ENCODE assay signal across 8 cellular contexts in the genomic region with DNA sequence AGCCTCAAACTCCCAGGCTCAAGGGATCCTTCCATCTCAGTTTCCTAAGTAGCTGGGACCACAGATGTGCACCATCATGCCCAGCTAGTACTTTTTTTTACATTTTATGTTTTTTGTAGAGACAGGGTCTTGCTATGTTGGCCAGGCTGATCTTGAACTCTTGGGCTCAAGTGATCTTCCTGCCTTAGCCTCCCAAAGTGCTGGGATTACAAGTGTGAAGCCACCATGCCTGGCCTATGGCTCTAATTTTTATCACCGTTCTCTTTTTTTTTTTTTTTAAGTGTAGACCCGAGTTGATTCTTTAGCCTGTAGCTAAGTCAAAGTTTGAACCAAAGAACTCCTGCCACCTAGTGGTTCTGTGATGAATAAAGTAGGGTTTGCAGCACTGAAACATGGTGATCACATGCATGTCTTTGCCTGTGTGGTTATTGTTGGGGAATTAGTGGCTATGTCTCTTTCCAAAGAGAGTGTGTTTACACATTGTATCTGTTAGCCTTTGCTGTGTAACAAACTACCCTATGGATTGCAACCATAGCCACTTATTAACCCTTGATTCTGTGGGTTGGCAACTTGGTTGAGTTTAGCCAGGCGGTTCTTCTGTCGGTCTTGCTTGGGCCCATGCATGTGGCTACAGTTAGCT. TPM values are rescaled to one million over a fixed set of nuclear protein-coding genes. Genes with fewer than 3 reads are reported as not detected.
A peak's percentile ranks its signal among the peaks of the same experiment; 100 is the strongest.
DNase-seq lines count a peak whose midpoint lies in the region; ATAC-seq, FAIRE-seq and TF ChIP-seq lines count a peak whose summit lies in the region.

No MANE protein-coding gene starts in this region.

- no peaks in the 10 kb centered on the region for H3K9me3 ChIP-seq in astrocyte (ENCODE audit: insufficient read depth, low read depth, low read length)

- ATAC-seq in HG03196 (IDR thresholded peaks at IDR 0.05; ENCODE audit: unreplicated experiment): no peak
- ATAC-seq in GM21515 (IDR thresholded peaks at IDR 0.05; ENCODE audit: unreplicated experiment): no peak

- H3K9me3 Mint-ChIP-seq in astrocyte (ENCODE audit: unreplicated experiment): peaks cover 8% of the 10 kb centered on the region

- peak; percentile 3 for DNase-seq in GF-D8 (lab: John Stamatoyannopoulos, UW)
- peak; percentile 21 for DNase-seq in LoVo (ENCODE audit: low spot score)
- DNase-seq in astrocyte (ENCODE audit: low read depth): peak; percentile 35
- DNase-seq in left kidney (ENCODE audit: low read depth, low spot score): peak; percentile 73
- no peak for DNase-seq in posterior vena cava (ENCODE audit: low spot score)
- DNase-seq in NCI-H2227 (lab: John Stamatoyannopoulos, UW; ENCODE audit: unreplicated experiment): no peak

- no peak overlapping the region for H3K27ac ChIP-seq in astrocyte (ENCODE audit: low read depth, low read length)

- H3K4me1 Mint-ChIP-seq in astrocyte (ENCODE audit: low read depth, unreplicated experiment): no peaks in the 10 kb centered on the region

- no peaks in the 10 kb centered on the region for H3K79me2 ChIP-seq in astrocyte (ENCODE audit: insufficient read depth, low read length)

- H3K27me3 ChIP-seq in astrocyte (ENCODE audit: insufficient read depth, low read length): peaks cover 7% of the 10 kb centered on the region

- TF ChIP-seq CTCF in astrocyte (IDR thresholded peaks at IDR 0.05; ENCODE audit: insufficient read depth, low read depth, low read length): peak; percentile 61

- H2AFZ ChIP-seq in astrocyte (ENCODE audit: low read depth, low read length): no peak overlapping the region

- H3K4me3 ChIP-seq in astrocyte (ENCODE audit: insufficient read depth, low read depth, low read length): no peak overlapping the region

- no peak for FAIRE-seq in astrocyte (lab: Jason Lieb, UNC)

- H3K4me3 Mint-ChIP-seq in astrocyte (ENCODE audit: unreplicated experiment): no peak overlapping the region

- H3K4me2 ChIP-seq in astrocyte (ENCODE audit: low read length): no peak overlapping the region

- H3K27me3 Mint-ChIP-seq in astrocyte (ENCODE audit: low read depth, unreplicated experiment): peaks cover 19% of the 10 kb centered on the region

- no peaks in the 10 kb centered on the region for H3K36me3 Mint-ChIP-seq in astrocyte (ENCODE audit: low read depth, unreplicated experiment)

- intact Hi-C loops in posterior vena cava (cut with DNase I): loop anchor here in 1 of 2 donors (5.0 kb wide), 1 partner anchor 60 kb away; no protein-coding TSS in a partner anchor

- no peaks in the 10 kb centered on the region for H4K20me1 ChIP-seq in astrocyte (ENCODE audit: insufficient read depth, low read length)

- H3K4me1 ChIP-seq in astrocyte (ENCODE audit: insufficient read depth, low read length): peaks cover 9% of the 10 kb centered on the region

- H3K9ac ChIP-seq in astrocyte (ENCODE audit: low read length): no peak overlapping the region

- no peak overlapping the region for H3K27ac Mint-ChIP-seq in astrocyte (ENCODE audit: unreplicated experiment)

- no peaks in the 10 kb centered on the region for H3K36me3 ChIP-seq in astrocyte (ENCODE audit: insufficient read depth, low read length)

RNA-seq across cellular contexts. Expression of a gene that starts 11.6 kb away (rescaled TPM):
- total RNA-seq in astrocyte (not detected in 2 replicates), posterior vena cava (not detected)

RNA-seq across cellular contexts. Expression of a gene that starts 31.5 kb away (rescaled TPM):
- total RNA-seq in astrocyte: 34.0 and 35.1 TPM in 2 replicates
- total RNA-seq in posterior vena cava: 10 to 100 TPM; 27.2 to 43.3 TPM

RNA-seq across cellular contexts. Expression of a gene that starts 56.6 kb away (rescaled TPM):
- total RNA-seq in astrocyte (not detected in 2 replicates), posterior vena cava (not detected)

Comparison
In these comparisons a context has a peak if more than half of its experiments do, and no peak if none do; other contexts are left out.
1. DNase-seq: peak in GF-D8 (single experiment), LoVo (single experiment), astrocyte (single experiment) and left kidney (single experiment); none in posterior vena cava (single experiment) and NCI-H2227 (single experiment).